ENCODE assay signal across 8 cellular contexts in the genomic region with DNA sequence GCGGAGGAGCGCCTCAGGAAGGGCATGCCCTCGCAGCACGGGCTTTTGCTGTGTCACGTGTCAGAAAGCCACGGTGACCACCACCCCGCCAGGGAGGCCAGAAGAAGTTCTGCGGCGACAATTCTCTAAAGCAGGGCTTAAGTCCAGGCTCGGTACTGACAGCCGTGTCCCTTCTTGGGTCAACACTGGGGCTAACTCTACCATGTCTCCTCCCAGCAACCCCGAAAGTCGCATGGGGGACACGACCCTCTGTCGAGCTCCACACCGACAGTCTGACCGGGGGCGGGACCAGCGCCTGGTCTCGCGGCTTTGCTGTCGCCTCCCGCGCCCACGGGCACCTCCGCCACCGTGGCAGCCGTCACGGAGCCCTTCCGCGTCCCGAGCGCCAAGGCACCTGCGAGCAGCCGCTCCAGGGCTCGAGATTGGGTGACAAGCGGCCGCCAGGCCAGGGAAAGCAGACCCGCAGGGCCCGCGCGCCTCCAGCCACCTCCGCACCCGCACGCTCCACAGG. TPM values are rescaled to one million over a fixed set of nuclear protein-coding genes. Genes with fewer than 3 reads are reported as not detected.
DNase-seq lines count a peak whose midpoint lies in the region; ATAC-seq, FAIRE-seq and TF ChIP-seq lines count a peak whose summit lies in the region.

No MANE protein-coding gene starts in this region.

- H3K36me3 ChIP-seq in K562 (ENCODE audit: control insufficient read depth, insufficient read depth, low read length) (peaks cover 13% of the 10 kb centered on the region; the same call in 2 of the 3 replicates), iPS-20b (ENCODE audit: insufficient read depth, low read depth, low read length) (no peaks in the 10 kb centered on the region), smooth muscle cell (ENCODE audit: low read depth) (no peaks in the 10 kb centered on the region)

- CTCF ChIA-PET in K562 (lab: Yijun Ruan, JAX; ENCODE audit: low intra/inter-chr PET ratio), result no interaction called here

- no peak for FAIRE-seq in K562 (lab: Jason Lieb, UNC)

- H3K27ac ChIP-seq in K562 (ENCODE audit: extremely low read depth, low read depth, low read length) (peak overlapping the region; percentile 94), iPS-20b (ENCODE audit: low read length) (no peak overlapping the region), smooth muscle cell (ENCODE audit: low read depth) (peak overlapping the region; percentile 94)

- no TSS peak for BruUV-seq in K562 (replicated peaks; lab: Mats Ljungman, UMichigan)

- ATAC-seq in GM18873 (IDR thresholded peaks at IDR 0.05; ENCODE audit: low FRiP score, unreplicated experiment) (peak; percentile 14), HG03108 (IDR thresholded peaks at IDR 0.05; ENCODE audit: unreplicated experiment) (peak; percentile 20), K562 (peak; percentile 57)

- 1% methylated on average over 38 of the region's 45 CpGs for WGBS in K562 (ENCODE audit: insufficient coverage, low coverage, missing lambda C conversion rate)
- WGBS in smooth muscle cell (ENCODE audit: low lambda C conversion rate), result 1% methylated on average over 39 of the region's 45 CpGs

- H3K27me3 ChIP-seq in K562 (ENCODE audit: control insufficient read depth in 2 of 2, insufficient read depth in 2 of 2, low read length in 2 of 2) (no peaks in the 10 kb centered on the region), iPS-20b (ENCODE audit: insufficient read depth, low read length) (peaks cover 22% of the 10 kb centered on the region), smooth muscle cell (ENCODE audit: low read depth) (no peaks in the 10 kb centered on the region)

- TF ChIP-seq POLR2A in K562 (conservative IDR thresholded peaks at IDR 0.05), result no peak

- H3K79me2 ChIP-seq in K562 (ENCODE audit: control insufficient read depth, insufficient read depth, low read length), result peaks cover 69% of the 10 kb centered on the region
- peaks cover 45% of the 10 kb centered on the region for H3K79me2 ChIP-seq in smooth muscle cell (ENCODE audit: low read depth)

- no peaks in the 10 kb centered on the region for H3F3A ChIP-seq in smooth muscle cell (ENCODE audit: low read depth)

- no peak for TF ChIP-seq RAD21 in K562 (CRISPR knock-in tag; conservative IDR thresholded peaks at IDR 0.05 in 1 of 2, IDR thresholded peaks at IDR 0.05 in 1 of 2)

- DNase-seq in Ammon's horn (ENCODE audit: low spot score) (peak; percentile 37), SHP77 treated with DMSO at 0.1 percent for 48 hours (lab: John Stamatoyannopoulos, UW) (peak; percentile 18), K562 (ENCODE audit: extremely low read depth in 1 of 4, low spot score in 3 of 4) (peak in 2 of 4 experiments; percentile 33 to 53), smooth muscle cell (lab: John Stamatoyannopoulos, UW; ENCODE audit: unreplicated experiment) (peak; percentile 56)
- no peak for DNase-seq in activated CD4-positive, CD25-positive, alpha-beta regulatory T cell (lab: John Stamatoyannopoulos, UW)

- H3K9me3 ChIP-seq in K562 (replicated peaks; ENCODE audit: control insufficient read depth, insufficient read depth, low read depth, low read length) (no peaks in the 10 kb centered on the region), iPS-20b (ENCODE audit: insufficient read depth, low read depth, low read length) (no peaks in the 10 kb centered on the region), smooth muscle cell (replicated peaks; ENCODE audit: low read depth) (no peaks in the 10 kb centered on the region)

- H2AFZ ChIP-seq in K562 (ENCODE audit: low read depth, low read length) (peak overlapping the region; percentile 71), smooth muscle cell (ENCODE audit: low read depth) (peak overlapping the region; percentile 97)

- H3K4me2 ChIP-seq in K562 (ENCODE audit: insufficient read depth, low read length) (peak overlapping the region; percentile 90), smooth muscle cell (peak overlapping the region; percentile 89)

- H3K4me1 ChIP-seq in K562 (replicated peaks in 1 of 2; ENCODE audit: control insufficient read depth in 2 of 2, insufficient read depth in 2 of 2, low read length in 2 of 2) (peaks cover 8 to 21% of the 10 kb centered on the region in 2 experiments; a peak in 4 of 5 replicates), iPS-20b (ENCODE audit: insufficient read depth, low read length) (peaks cover 18% of the 10 kb centered on the region), smooth muscle cell (ENCODE audit: low read depth) (peaks cover 11% of the 10 kb centered on the region)

- no peak for TF ChIP-seq CTCF in K562 (IDR thresholded peaks at IDR 0.05 in 2 of 3, conservative IDR thresholded peaks at IDR 0.05 in 1 of 3; ENCODE audit: insufficient read depth in 2 of 3, low read depth in 1 of 3, low read length in 3 of 3)
- TF ChIP-seq CTCF in smooth muscle cell (IDR thresholded peaks at IDR 0.05; ENCODE audit: borderline replicate concordance, insufficient read depth, poor library complexity, severe bottlenecking), result no peak

- intact Hi-C loops in K562 (cut with micrococcal nuclease), result loop anchor here (5.0 kb wide), 1 partner anchor 74 kb away; a partner anchor contains a TSS

- H3K9ac ChIP-seq in K562 (ENCODE audit: insufficient read depth in 1 of 2, low read depth in 2 of 2, low read length in 2 of 2) (peak overlapping the region; percentile 91 to 98), iPS-20b (ENCODE audit: low read depth, low read length) (peak overlapping the region; percentile 82), smooth muscle cell (ENCODE audit: low read depth) (peak overlapping the region; percentile 91)

- no peak for TF ChIP-seq EP300 in K562 (IDR thresholded peaks at IDR 0.05; ENCODE audit: low read length)

- in situ Hi-C loops in K562 (cut with MboI), result no loop called here

- POLR2A ChIA-PET in K562 (lab: Yijun Ruan, JAX), result no interaction called here

- no peaks in the 10 kb centered on the region for H4K20me1 ChIP-seq in K562 (replicated peaks; ENCODE audit: control insufficient read depth, insufficient read depth, low read length)
- H4K20me1 ChIP-seq in smooth muscle cell (ENCODE audit: low read depth), result peaks cover 39% of the 10 kb centered on the region

- peak overlapping the region; percentile 59 for H3K4me3 ChIP-seq in K562
- peak overlapping the region; percentile 82 for H3K4me3 ChIP-seq in iPS-20b (ENCODE audit: low read length)
- peak overlapping the region; percentile 93 for H3K4me3 ChIP-seq in smooth muscle cell

- no peaks in the 10 kb centered on the region for H3K9me1 ChIP-seq in K562 (ENCODE audit: control insufficient read depth, insufficient read depth, low read length)

RNA-seq across cellular contexts. Expression of a gene that starts 0.5 kb away (rescaled TPM):
- total RNA-seq in K562 (2011; cell fraction: chromatin; rRNA removed; ENCODE audit: low replicate concordance), result 5.0 and 11.2 TPM in 2 replicates
- total RNA-seq in K562 (2011; cell fraction: nucleolus; rRNA removed), result 4.0 and 5.0 TPM in 2 replicates
- 7.5 and 10.3 TPM in 2 replicates for total RNA-seq in K562 (2011; cell fraction: nucleoplasm; rRNA removed)
- total RNA-seq in K562 (2014; rRNA removed) (5.4 TPM in 2 replicates), K562 (2014; rRNA removed; fragmentation: Illumina TruSeq; extraction: Trizol) (6.9 and 7.9 TPM in 2 replicates), K562 (2015; rRNA removed; fragmentation: Illumina TruSeq; extraction: Trizol) (5.7 and 6.3 TPM in 2 replicates), K562 (2021) (5.7 and 6.0 TPM in 2 replicates), smooth muscle cell (4.6 and 6.5 TPM in 2 replicates)
- polyA plus RNA-seq in K562 (2011; rRNA removed) (7.1 and 8.2 TPM in 2 replicates), K562 (2014; fragmentation: Illumina TruSeq; extraction: Trizol) (7.3 and 8.4 TPM in 2 replicates), K562 (2014; fragmentation: Nextera tagmentation; extraction: Ambion mirVana) (1 to 10 TPM; 6.9 to 7.9 TPM), K562 (2014; rRNA removed) (5.4 and 7.5 TPM in 2 replicates), smooth muscle cell (3.4 and 3.6 TPM in 2 replicates)
- 3.5 and 6.0 TPM in 2 replicates for polyA plus RNA-seq in K562 (2011; cell fraction: cytosol; rRNA removed)
- 2.1 and 3.2 TPM in 2 replicates for polyA plus RNA-seq in K562 (2011; cell fraction: nucleus; rRNA removed)
- polyA plus RNA-seq in K562 (2012), result 4.0 and 4.6 TPM in 2 replicates
- 7.7 and 8.1 TPM in 2 replicates for polyA minus RNA-seq in K562 (2011; rRNA and poly(A)+ RNA removed)
- 2.6 and 3.9 TPM in 2 replicates for polyA minus RNA-seq in K562 (2011; cell fraction: cytosol; rRNA and poly(A)+ RNA removed)
- polyA minus RNA-seq in K562 (2011; cell fraction: nucleus; rRNA and poly(A)+ RNA removed), result 2.0 and 3.4 TPM in 2 replicates

RNA-seq across cellular contexts. Expression of a gene that starts 37.9 kb away (rescaled TPM):
- total RNA-seq in K562 (2011; cell fraction: chromatin; rRNA removed; ENCODE audit: low replicate concordance), result 0.49 TPM in 1 of 2 replicates, not detected in the other
- total RNA-seq in K562 (2011; cell fraction: nucleolus; rRNA removed), result 0.26 and 0.33 TPM in 2 replicates
- 0.23 TPM in 1 of 2 replicates, not detected in the other for total RNA-seq in K562 (2011; cell fraction: nucleoplasm; rRNA removed)
- total RNA-seq in K562 (2014; rRNA removed) (not detected in 2 replicates), K562 (2014; rRNA removed; fragmentation: Illumina TruSeq; extraction: Trizol) (not detected in 2 replicates), K562 (2015; rRNA removed; fragmentation: Illumina TruSeq; extraction: Trizol) (0.15 and 0.22 TPM in 2 replicates), K562 (2021) (0.04 and 0.11 TPM in 2 replicates), smooth muscle cell (12.2 and 13.9 TPM in 2 replicates)
- polyA plus RNA-seq in K562 (2011; rRNA removed) (0.03 and 0.06 TPM in 2 replicates), K562 (2014; fragmentation: Illumina TruSeq; extraction: Trizol) (0.03 TPM in 1 of 2 replicates, not detected in the other), K562 (2014; fragmentation: Nextera tagmentation; extraction: Ambion mirVana) (not detected), K562 (2014; rRNA removed) (not detected in 2 replicates), smooth muscle cell (10.7 and 15.0 TPM in 2 replicates)
- 0.01 TPM in 2 replicates for polyA plus RNA-seq in K562 (2011; cell fraction: cytosol; rRNA removed)
- 0.17 and 0.22 TPM in 2 replicates for polyA plus RNA-seq in K562 (2011; cell fraction: nucleus; rRNA removed)
- polyA plus RNA-seq in K562 (2012), result 0.05 and 0.10 TPM in 2 replicates
- polyA minus RNA-seq in K562 (2011; rRNA and poly(A)+ RNA removed), result 0.21 TPM in 1 of 2 replicates, not detected in the other
- not detected in 2 replicates for polyA minus RNA-seq in K562 (2011; cell fraction: cytosol; rRNA and poly(A)+ RNA removed)
- polyA minus RNA-seq in K562 (2011; cell fraction: nucleus; rRNA and poly(A)+ RNA removed), result under 0.01 and 0.44 TPM in 2 replicates

Comparison
In these comparisons a context has a peak if more than half of its experiments do, and no peak if none do; other contexts are left out.
1. DNase-seq: peak in Ammon's horn (single experiment), SHP77 treated with DMSO at 0.1 percent for 48 hours (single experiment) and smooth muscle cell (single experiment); none in activated CD4-positive, CD25-positive, alpha-beta regulatory T cell (0 of 4).
2. Peak in every context shown above with its lines, with median percentiles within 50 percentile points of each other: ATAC-seq, H3K4me3 ChIP-seq and H3K9ac ChIP-seq.